8 cellular contexts compared by ENCODE assay signal in the genomic region with DNA sequence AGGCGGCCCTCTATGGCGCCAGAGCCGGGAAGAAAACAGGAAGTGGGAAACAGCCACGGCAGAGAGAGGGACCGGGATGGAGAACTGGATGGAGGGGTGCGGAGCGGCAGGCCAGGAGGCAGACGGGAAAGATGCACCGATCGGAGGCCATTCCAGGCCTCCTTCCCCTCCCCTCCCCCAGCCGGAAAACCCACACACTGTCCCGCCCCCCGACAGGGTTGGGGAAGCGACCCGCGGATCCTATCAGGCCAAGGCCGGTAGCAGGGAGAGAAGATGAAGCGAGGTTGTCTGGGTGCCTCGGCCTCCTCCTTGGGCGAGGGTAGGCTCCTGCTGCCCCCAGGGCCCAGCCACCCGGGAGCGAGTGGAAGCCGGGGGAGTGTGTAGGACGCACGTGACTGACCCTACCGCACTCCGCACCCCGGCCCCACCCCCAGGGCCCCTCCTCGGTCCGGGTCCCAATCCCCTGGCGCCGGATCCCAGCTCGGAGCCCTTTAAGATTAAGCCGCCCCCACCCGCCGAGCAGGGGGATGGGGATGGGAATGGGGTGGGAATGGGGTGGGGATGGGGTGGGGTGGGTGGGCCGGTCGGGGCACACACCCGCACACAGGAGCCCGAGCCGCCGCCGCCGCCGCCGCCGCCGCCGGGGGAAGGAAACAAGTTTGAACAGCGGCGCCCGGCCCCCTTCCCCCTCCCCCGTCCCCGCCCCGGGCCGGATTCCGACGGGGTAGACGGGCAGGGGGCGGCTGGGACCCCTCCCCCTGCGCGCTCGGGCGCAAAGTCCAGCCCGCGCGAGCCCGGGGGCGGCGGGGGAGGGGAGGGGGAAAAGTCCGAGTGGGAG. TPM values are rescaled to one million over a fixed set of nuclear protein-coding genes. Genes with fewer than 3 reads are reported as not detected.
A peak's percentile ranks its signal among the peaks of the same experiment; 100 is the strongest.
DNase-seq lines count a peak whose midpoint lies in the region; ATAC-seq and TF ChIP-seq lines count a peak whose summit lies in the region.

No MANE protein-coding gene starts in this region.

- peak overlapping the region; percentile 92; the same call in 1 of the 2 replicates for H2AFZ ChIP-seq in MM.1S (ENCODE audit: low read length)

- peak overlapping the region; percentile 80; the same call in 1 of the 2 replicates for H3K27ac ChIP-seq in MM.1S (ENCODE audit: low read length)

- peak overlapping the region; percentile 96 for H3K9ac ChIP-seq in MM.1S (ENCODE audit: low read length)

- no peaks in the 10 kb centered on the region; the same call in 1 of the 2 replicates for H3F3A ChIP-seq in MM.1S (ENCODE audit: insufficient read depth, low read length)

- no peaks in the 10 kb centered on the region for H3K36me3 ChIP-seq in MM.1S (replicated peaks; ENCODE audit: insufficient read depth, low read length)

- 0 out of 2 replicates have a peak, but pooled peaks cover 8% of the 10 kb centered on the region for H3K4me1 ChIP-seq in MM.1S (ENCODE audit: low read length)

- peak overlapping the region; percentile 95 for H3K4me2 ChIP-seq in MM.1S (ENCODE audit: low read depth, low read length)

- peaks cover 43% of the 10 kb centered on the region for H3K4me1 Mint-ChIP-seq in chondrocyte (ENCODE audit: low read depth)

- peaks cover 29% of the 10 kb centered on the region for H3K79me2 ChIP-seq in MM.1S (ENCODE audit: low read length)

- H3K27me3 Mint-ChIP-seq in chondrocyte (ENCODE audit: low read depth) = no peaks in the 10 kb centered on the region

- peaks cover 4% of the 10 kb centered on the region for H3K36me3 Mint-ChIP-seq in chondrocyte (ENCODE audit: low read depth)

- no peaks in the 10 kb centered on the region for H3K9me3 Mint-ChIP-seq in chondrocyte (ENCODE audit: low read depth)

- H3K4me3 Mint-ChIP-seq in chondrocyte (ENCODE audit: unreplicated experiment) = peak overlapping the region; percentile 97

- no peak for TF ChIP-seq CTCF in MM.1S (IDR thresholded peaks at IDR 0.05; ENCODE audit: low read length)
- no peak for TF ChIP-seq CTCF in chondrocyte (IDR thresholded peaks at IDR 0.05)

- peak overlapping the region; percentile 99 for H3K27ac Mint-ChIP-seq in chondrocyte (ENCODE audit: unreplicated experiment)

- ATAC-seq in GM19035 (IDR thresholded peaks at IDR 0.05; ENCODE audit: unreplicated experiment) (peak; percentile 9), left lobe of liver (peak; percentile 37), GM19395 (IDR thresholded peaks at IDR 0.05; ENCODE audit: unreplicated experiment) (no peak)

- peaks cover 13% of the 10 kb centered on the region for H3K27me3 ChIP-seq in MM.1S (replicated peaks; ENCODE audit: insufficient read depth, low read length)

- DNase-seq in AG08395 (ENCODE audit: low spot score) = peak; percentile 45
- DNase-seq in MM.1S = peak; percentile 48
- peak; percentile 32 to 52 (median 42) for DNase-seq in activated CD4-positive, CD25-positive, alpha-beta regulatory T cell (lab: John Stamatoyannopoulos, UW)
- DNase-seq in chondrocyte (ENCODE audit: low spot score) = no peak
- DNase-seq in left lobe of liver (ENCODE audit: low spot score) = peak; percentile 72
- peak; percentile 50 to 57 for DNase-seq in stimulated activated CD4-positive, alpha-beta T cell treated with anti-CD3 and anti-CD28 coated beads, Interleukin-2, amount 100 ng/mL, for 48 hours

- no peaks in the 10 kb centered on the region for H4K20me1 ChIP-seq in MM.1S (ENCODE audit: insufficient read depth, low read length)

- no peaks in the 10 kb centered on the region for H3K9me3 ChIP-seq in MM.1S (replicated peaks; ENCODE audit: insufficient read depth, low read length)

- H3K4me3 ChIP-seq in MM.1S (ENCODE audit: low read length) = peak overlapping the region; percentile 98

- H3K9me2 ChIP-seq in MM.1S (replicated peaks; ENCODE audit: insufficient read depth, low read length) = no peaks in the 10 kb centered on the region

RNA-seq across cellular contexts. Expression of a gene that starts 1.5 kb away (rescaled TPM):
- total RNA-seq in chondrocyte = 64.5 to 74.6 TPM (median 71.7 TPM) in 3 replicates
- 35.9 TPM for total RNA-seq in left lobe of liver

RNA-seq across cellular contexts. Expression of a gene that starts 11.1 kb away (rescaled TPM):
- 38.9 to 43.6 TPM (median 42.0 TPM) in 3 replicates for total RNA-seq in chondrocyte
- total RNA-seq in left lobe of liver = 15.1 TPM

RNA-seq across cellular contexts. Expression of a gene that starts 15.6 kb away (rescaled TPM):
- total RNA-seq in chondrocyte (83.6 to 101 TPM (median 86.3 TPM) in 3 replicates), left lobe of liver (25.2 TPM)

RNA-seq across cellular contexts. Expression of a gene that starts 33.4 kb away (rescaled TPM):
- total RNA-seq in chondrocyte (14.9 to 17.2 TPM (median 16.6 TPM) in 3 replicates), left lobe of liver (5.3 TPM)

RNA-seq across cellular contexts. Expression of a gene that starts 36.0 kb away (rescaled TPM):
- total RNA-seq in chondrocyte (15.5 to 19.9 TPM (median 18.7 TPM) in 3 replicates), left lobe of liver (15.0 TPM)
